In the genomic region with DNA sequence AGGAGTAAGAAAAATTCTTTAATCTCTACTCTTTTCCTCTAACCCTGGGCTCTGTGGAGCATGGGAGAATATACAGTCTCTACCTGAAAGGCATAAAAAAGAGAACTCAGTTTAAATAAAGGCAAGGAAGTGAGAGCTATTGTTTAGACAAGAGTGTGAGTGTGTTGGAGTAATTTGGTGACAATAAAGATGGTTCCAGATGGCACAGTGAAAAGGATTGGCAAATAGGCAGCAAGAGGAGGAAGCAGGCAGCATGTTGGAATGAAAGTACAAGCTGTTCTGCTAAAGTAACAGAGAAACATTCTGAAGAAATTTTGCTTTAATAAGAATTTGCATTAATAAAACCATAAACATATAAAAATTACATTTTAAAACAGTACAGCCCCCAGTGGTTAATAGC, we compare ENCODE assay signal across 16 cellular contexts.
DNase-seq lines count a peak whose midpoint lies in the region; ATAC-seq and TF ChIP-seq lines count a peak whose summit lies in the region.
"Had no signal": no experiment of that assay in that cellular context is flagged by ENCODE, and none has a peak within 500 bp of the region (broad histone marks: within the 10 kb centered on the region; RNA-seq: fewer than 3 reads in every experiment).

No MANE protein-coding gene starts in this region.

- peak overlapping the region; percentile 75; the same call in 1 of the 2 replicates for H3K27ac ChIP-seq in VCaP
- no peak overlapping the region for H3K27ac ChIP-seq in A673 (ENCODE audit: low read depth, low read length, poor library complexity, severe bottlenecking)
- H3K27ac ChIP-seq: 22Rv1 had no signal

- DNase-seq in DMS 273 (lab: John Stamatoyannopoulos, UW; ENCODE audit: unreplicated experiment) (peak; percentile 34), DMS 273 treated with DMSO at 0.1 percent for 48 hours (lab: John Stamatoyannopoulos, UW) (no peak), MV-4-11 (lab: John Stamatoyannopoulos, UW) (peak; percentile 41), left colon (no peak), NCI-H345 treated with DMSO at 0.1 percent for 48 hours (lab: John Stamatoyannopoulos, UW; ENCODE audit: unreplicated experiment) (no peak), A673 (ENCODE audit: low spot score) (no peak)
- no peak for DNase-seq in effector CD4-positive, alpha-beta T cell
- DNase-seq: Caco-2, DMS79, NCI-H1092 treated with DMSO at 0.1 percent for 48 hours, NCI-H2029, NCI-H2227 treated with DMSO at 0.1 percent for 48 hours, SHP77 had no signal

- POLR2A ChIA-PET in A673 (lab: Charles Lee; ENCODE audit: low non-redundant PET), result no interaction called here

- no TSS peak for BruUV-seq in A673 (replicated peaks; lab: Mats Ljungman, UMichigan)

- intact Hi-C loops in left colon (cut with DNase I, micrococcal nuclease), result no loop called here
- intact Hi-C loops in A673 (cut with micrococcal nuclease; ENCODE audit: unreplicated experiment), result loop anchor here (10.0 kb wide), 1 partner anchor 710 kb away; no protein-coding TSS in a partner anchor

- ATAC-seq in left colon, result peak; percentile 59
- ATAC-seq: GM23338 had no signal

- no peaks in the 10 kb centered on the region for H3K36me3 ChIP-seq in A673 (ENCODE audit: insufficient read depth, low read length, poor library complexity, severe bottlenecking)

- H3K4me3 ChIP-seq in A673 (ENCODE audit: low read depth, low read length, poor library complexity, severe bottlenecking), result no peak overlapping the region
- H3K4me3 ChIP-seq: GM23338 had no signal

- TF ChIP-seq CTCF in VCaP (conservative IDR thresholded peaks at IDR 0.05) (no peak), A673 (conservative IDR thresholded peaks at IDR 0.05; ENCODE audit: low read depth, low read length) (no peak)

- CTCF ChIA-PET in A673 (lab: Charles Lee), result interaction anchor here (0.5 to 1.0 kb wide), 2 partner anchors 18 to 394 kb away, joined by 3 to 4 read pairs; no protein-coding TSS in a partner anchor

- H3K9me3 ChIP-seq in A673 (ENCODE audit: low read depth, low read length, poor library complexity, severe bottlenecking), result peaks cover 2% of the 10 kb centered on the region

- no peaks in the 10 kb centered on the region for H3K4me1 ChIP-seq in A673 (ENCODE audit: insufficient read depth, low read length, poor library complexity, severe bottlenecking)

- no peaks in the 10 kb centered on the region for H3K27me3 ChIP-seq in A673 (replicated peaks; ENCODE audit: insufficient read depth, low read depth, low read length, poor library complexity)

Comparison
In these comparisons a context has a peak if more than half of its experiments do, and no peak if none do; other contexts are left out.
1. DNase-seq: peak in DMS 273 (single experiment) and MV-4-11 (single experiment); none in DMS 273 treated with DMSO at 0.1 percent for 48 hours (single experiment), left colon (0 of 2), NCI-H345 treated with DMSO at 0.1 percent for 48 hours (single experiment), effector CD4-positive, alpha-beta T cell (single experiment) and A673 (single experiment).